ENCODE assay signal across 25 cellular contexts in the genomic region with DNA sequence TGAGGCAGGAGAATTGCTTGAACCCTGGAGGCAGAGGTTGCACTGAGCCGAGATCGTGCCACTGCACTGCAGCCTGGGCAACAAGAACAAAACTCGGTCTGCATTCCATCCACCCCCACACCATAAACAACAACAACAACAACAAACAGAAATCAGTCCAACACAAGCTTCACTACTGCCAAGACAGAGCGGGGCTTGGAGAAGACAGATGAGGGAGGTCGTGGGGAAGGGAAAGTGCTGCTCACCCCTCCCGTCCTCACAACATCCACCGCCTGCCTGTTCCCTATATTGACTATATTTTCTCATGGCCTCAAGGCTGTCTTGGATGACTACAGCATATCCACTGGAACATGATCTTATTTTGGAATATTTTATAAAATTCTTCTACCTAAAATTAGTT.
DNase-seq lines count a peak whose midpoint lies in the region; ATAC-seq, FAIRE-seq and TF ChIP-seq lines count a peak whose summit lies in the region.
"Had no signal": no experiment of that assay in that cellular context is flagged by ENCODE, and none has a peak within 500 bp of the region (broad histone marks: within the 10 kb centered on the region; RNA-seq: fewer than 3 reads in every experiment).

No MANE protein-coding gene starts in this region.

- H2BK20ac ChIP-seq in H1 (ENCODE audit: low read length): no peak overlapping the region

- no peaks in the 10 kb centered on the region; the same call in 1 of the 2 replicates for H3K23me2 ChIP-seq in H1 (ENCODE audit: low read depth, low read length)

- peaks cover 20% of the 10 kb centered on the region for H3K4me1 Mint-ChIP-seq in GM23338

- intact Hi-C loops in sciatic nerve (cut with DNase I) (no loop called here), ascending aorta (cut with DNase I) (no loop called here)

- no peak overlapping the region for H3K4me3 ChIP-seq in GM23338
- H3K4me3 ChIP-seq in RWPE2 (ENCODE audit: severe bottlenecking): no peak overlapping the region
- H3K4me3 ChIP-seq in H1 (ENCODE audit: extremely low read depth in 1 of 4, insufficient read depth in 2 of 4, low read depth in 3 of 4, low read length in 4 of 4): no peak overlapping the region
- H3K4me3 ChIP-seq in keratinocyte (ENCODE audit: control insufficient read depth in 2 of 3, extremely low read depth in 1 of 3, insufficient read depth in 2 of 3, low read depth in 1 of 3, low read length in 3 of 3): peak overlapping the region in 1 of 3 experiments; percentile 29
- no peak overlapping the region for H3K4me3 ChIP-seq in ascending aorta
- H3K4me3 ChIP-seq: A549; BLaER1 treated with 17β-estradiol and CSF1 and Interleukin-3, amounts not matched to agents 10 nM and 100 nM; GM12878; GM23248; HAP-1 had no signal

- no peak for TF ChIP-seq POLR2A in H1 (IDR thresholded peaks at IDR 0.05; ENCODE audit: control extremely low read depth in 1 of 2, low read depth in 2 of 2, low read length in 2 of 2)

- H4K5ac ChIP-seq in H1 (ENCODE audit: insufficient read length, low read depth, low read length): no peak overlapping the region

- H2AFZ ChIP-seq in GM23338 (peak overlapping the region; percentile 70), H1 (ENCODE audit: low read length) (no peak overlapping the region), keratinocyte (ENCODE audit: control insufficient read depth, low read length) (no peak overlapping the region)
- H2AFZ ChIP-seq: GM23248 had no signal

- TF ChIP-seq CTCF in GM23338 (conservative IDR thresholded peaks at IDR 0.05; ENCODE audit: low read depth in 2 of 2) (no peak), RWPE2 (IDR thresholded peaks at IDR 0.05; ENCODE audit: poor library complexity, severe bottlenecking) (no peak), H1 (IDR thresholded peaks at IDR 0.05; ENCODE audit: control extremely low read depth in 1 of 3, insufficient read depth in 1 of 3, low read depth in 1 of 3, low read length in 3 of 3) (no peak), keratinocyte (optimal IDR thresholded peaks at IDR 0.05 in 1 of 3, IDR thresholded peaks at IDR 0.05 in 1 of 3, conservative IDR thresholded peaks at IDR 0.05 in 1 of 3; ENCODE audit: extremely low read depth in 1 of 3, insufficient read depth in 2 of 3, low read length in 3 of 3) (no peak), ascending aorta (IDR thresholded peaks at IDR 0.05) (no peak)

- H3K36me3 ChIP-seq in GM23338 (ENCODE audit: insufficient read depth) (no peaks in the 10 kb centered on the region), RWPE2 (ENCODE audit: low read depth) (peaks cover 90% of the 10 kb centered on the region), H1 (ENCODE audit: control insufficient read depth in 2 of 4, insufficient read depth in 4 of 4, low read length in 3 of 4) (no peaks in the 10 kb centered on the region), keratinocyte (ENCODE audit: control insufficient read depth in 2 of 2, extremely low read depth in 1 of 2, insufficient read depth in 2 of 2, low read length in 2 of 2) (peaks cover 14 to 63% of the 10 kb centered on the region in 2 experiments), ascending aorta (no peaks in the 10 kb centered on the region)
- H3K36me3 ChIP-seq: BE2C, HAP-1 had no signal

- 0 out of 2 replicates have a peak, but pooled peaks cover 3% of the 10 kb centered on the region for H3F3A ChIP-seq in GM23338 (replicated peaks; ENCODE audit: low read depth)

- H3K79me2 ChIP-seq in GM23338 (replicated peaks; ENCODE audit: insufficient read depth): no peaks in the 10 kb centered on the region
- H3K79me2 ChIP-seq in H1 (ENCODE audit: control insufficient read depth in 1 of 2, insufficient read depth in 2 of 2, low read length in 2 of 2): no peaks in the 10 kb centered on the region
- peaks cover 74% of the 10 kb centered on the region for H3K79me2 ChIP-seq in keratinocyte (ENCODE audit: control insufficient read depth, insufficient read depth, low read length)

- H2BK120ac ChIP-seq in H1 (replicated peaks; ENCODE audit: low read depth, low read length): no peak overlapping the region

- FAIRE-seq in H1 (lab: Jason Lieb, UNC): no peak
- FAIRE-seq in keratinocyte (lab: Jason Lieb, UNC): no peak
- FAIRE-seq: A549, GM12878, H54 had no signal

- no peak overlapping the region for H3K14ac ChIP-seq in H1 (ENCODE audit: insufficient read length)

- ATAC-seq in GM23338: no peak
- ATAC-seq in RWPE2 (ENCODE audit: low read depth): no peak
- no peak for ATAC-seq in sciatic nerve
- no peak for ATAC-seq in HG02852 (IDR thresholded peaks at IDR 0.05; ENCODE audit: unreplicated experiment)
- ATAC-seq: A549, GM12878 had no signal

- H3K23ac ChIP-seq in H1 (ENCODE audit: insufficient read length): no peak overlapping the region

- CTCF ChIA-PET in H1 (lab: Charles Lee; ENCODE audit: partially characterized antibody): interaction anchor here (1.5 kb wide), 1 partner anchor 17 kb away, joined by 4 read pairs; no protein-coding TSS in a partner anchor

- H3K9ac ChIP-seq in H1 (replicated peaks in 1 of 4; ENCODE audit: extremely low read depth in 1 of 4, low read depth in 3 of 4, low read length in 3 of 4) (no peak overlapping the region), keratinocyte (ENCODE audit: control insufficient read depth, extremely low read depth, insufficient read depth, low read length) (peak overlapping the region; percentile 34)
- H3K9ac ChIP-seq: BLaER1 treated with 17β-estradiol and CSF1 and Interleukin-3, amounts not matched to agents 10 nM and 100 nM; GM23248 had no signal

- no peak overlapping the region for H4K8ac ChIP-seq in H1 (ENCODE audit: extremely low read depth, insufficient read depth, low read length)

- H3K27me3 Mint-ChIP-seq in GM23338 (ENCODE audit: insufficient read depth, low read depth, poor library complexity): peaks cover 6% of the 10 kb centered on the region
- H3K27me3 Mint-ChIP-seq: CD4-positive, alpha-beta T cell had no signal

- no peak for TF ChIP-seq EP300 in H1 (IDR thresholded peaks at IDR 0.05; ENCODE audit: borderline replicate concordance in 1 of 2, low read depth in 2 of 2, low read length in 2 of 2)

- H3K4me1 ChIP-seq in GM23338 (ENCODE audit: insufficient read depth) (peaks cover 26% of the 10 kb centered on the region), RWPE2 (ENCODE audit: insufficient read depth, poor library complexity, severe bottlenecking) (peaks cover 40% of the 10 kb centered on the region), H1 (replicated peaks in 1 of 4; ENCODE audit: control insufficient read depth in 3 of 4, insufficient read depth in 4 of 4, low read length in 3 of 4) (peaks cover 0 to 4% (median 3%) of the 10 kb centered on the region in 4 experiments; a peak in 4 of 7 replicates), keratinocyte (ENCODE audit: control insufficient read depth, extremely low read depth, insufficient read depth, low read length) (peaks cover 67% of the 10 kb centered on the region), ascending aorta (no peaks in the 10 kb centered on the region)
- H3K4me1 ChIP-seq: A549, BE2C, HAP-1 had no signal

- DNase-seq in GM23338 (ENCODE audit: low spot score) (no peak), RWPE2 (ENCODE audit: low spot score) (no peak), H1 (ENCODE audit: low read depth in 1 of 2, low spot score in 2 of 2) (no peak), keratinocyte (ENCODE audit: low read depth, low spot score) (peak; percentile 17), sciatic nerve (ENCODE audit: low spot score) (no peak), ascending aorta (ENCODE audit: low spot score in 2 of 2) (no peak)
- DNase-seq: 8988T; ACHN; AML-193; BE2C; CD4-positive, alpha-beta T cell; CD8-positive, alpha-beta memory T cell; DMS 273 treated with DMSO at 0.1 percent for 48 hours; DMS79; EL; GDM1; GM23248; HFFc6 had no signal

- H3K9me1 ChIP-seq in keratinocyte (ENCODE audit: control insufficient read depth, extremely low read depth, insufficient read depth, low read length): peaks cover 7% of the 10 kb centered on the region

- H4K20me1 ChIP-seq in GM23338 (replicated peaks; ENCODE audit: insufficient read depth) (no peaks in the 10 kb centered on the region), H1 (replicated peaks in 1 of 2; ENCODE audit: control insufficient read depth in 1 of 2, insufficient read depth in 2 of 2, low read length in 2 of 2) (no peaks in the 10 kb centered on the region), keratinocyte (ENCODE audit: control insufficient read depth, extremely low read depth, insufficient read depth, low read length) (peaks cover 34% of the 10 kb centered on the region)
- H4K20me1 ChIP-seq: BLaER1 treated with 17β-estradiol and CSF1 and Interleukin-3, amounts not matched to agents 10 nM and 100 nM had no signal

- H3K9me3 ChIP-seq in RWPE2 (ENCODE audit: severe bottlenecking): no peaks in the 10 kb centered on the region
- H3K9me3 ChIP-seq in H1 (ENCODE audit: insufficient read depth in 2 of 2, low read depth in 1 of 2, low read length in 1 of 2): no peaks in the 10 kb centered on the region
- H3K9me3 ChIP-seq in keratinocyte (ENCODE audit: control insufficient read depth, low read depth, low read length): no peaks in the 10 kb centered on the region
- H3K9me3 ChIP-seq in ascending aorta: no peaks in the 10 kb centered on the region
- H3K9me3 ChIP-seq: A549, BE2C, HAP-1 had no signal

- H2BK12ac ChIP-seq in H1 (ENCODE audit: low read depth, low read length): peak overlapping the region; percentile 69; the same call in 1 of the 2 replicates

- no peaks in the 10 kb centered on the region for H3K9me2 ChIP-seq in GM23338 (ENCODE audit: insufficient read depth)

- H3K18ac ChIP-seq in H1 (ENCODE audit: extremely low read depth, low read length): no peak overlapping the region

- no peak overlapping the region for H4K91ac ChIP-seq in H1 (replicated peaks; ENCODE audit: insufficient read length, low read length)

- H3K27ac ChIP-seq in GM23338 (ENCODE audit: low read depth) (no peak overlapping the region), RWPE2 (ENCODE audit: poor library complexity, severe bottlenecking) (peak overlapping the region; percentile 96), H1 (ENCODE audit: low read depth, low read length) (no peak overlapping the region), keratinocyte (ENCODE audit: control insufficient read depth, insufficient read depth, low read length) (peak overlapping the region; percentile 84), ascending aorta (no peak overlapping the region)
- H3K27ac ChIP-seq: A549; BLaER1 treated with 17β-estradiol and CSF1 and Interleukin-3, amounts not matched to agents 10 nM and 100 nM; GM23248 had no signal

- no peaks in the 10 kb centered on the region for H3K9me3 Mint-ChIP-seq in GM23338
- H3K9me3 Mint-ChIP-seq: CD4-positive, alpha-beta T cell; CD8-positive, alpha-beta memory T cell; HFFc6 had no signal

- no peak overlapping the region for H2BK5ac ChIP-seq in H1 (ENCODE audit: low read depth, low read length)

- H3K27me3 ChIP-seq in GM23338 (ENCODE audit: insufficient read depth) (no peaks in the 10 kb centered on the region), RWPE2 (ENCODE audit: insufficient read depth, poor library complexity, severe bottlenecking) (no peaks in the 10 kb centered on the region), H1 (replicated peaks in 1 of 4; ENCODE audit: control insufficient read depth in 3 of 4, extremely low read depth in 1 of 4, insufficient read depth in 3 of 4, low read length in 3 of 4) (no peaks in the 10 kb centered on the region), keratinocyte (ENCODE audit: control insufficient read depth, extremely low read depth, insufficient read depth, low read length) (no peaks in the 10 kb centered on the region), ascending aorta (no peaks in the 10 kb centered on the region)
- H3K27me3 ChIP-seq: BE2C; BLaER1 treated with 17β-estradiol and CSF1 and Interleukin-3, amounts not matched to agents 10 nM and 100 nM had no signal

- POLR2A ChIA-PET in H1 (lab: Charles Lee; ENCODE audit: partially characterized antibody): no interaction called here

- dilution Hi-C loops in keratinocyte (cut with MboI; ENCODE audit: extremely low pct_ligation_motif_present, low sequenced_read_pairs): no loop called here

- no peak overlapping the region for H3K4me2 ChIP-seq in GM23338
- H3K4me2 ChIP-seq in H1 (ENCODE audit: insufficient read depth in 1 of 2, low read depth in 2 of 2, low read length in 2 of 2): no peak overlapping the region
- H3K4me2 ChIP-seq in keratinocyte (ENCODE audit: control insufficient read depth, extremely low read depth, insufficient read depth, low read depth, low read length): peak overlapping the region; percentile 94
- H3K4me2 ChIP-seq: A549 had no signal

- H3K4ac ChIP-seq in H1 (replicated peaks; ENCODE audit: insufficient read length, low read depth, low read length): no peak overlapping the region

- H3K27ac Mint-ChIP-seq in GM23338: no peak overlapping the region
- H3K27ac Mint-ChIP-seq: CD4-positive, alpha-beta T cell; HFFc6 had no signal

- H3K79me1 ChIP-seq in H1 (ENCODE audit: low read depth, low read length): no peaks in the 10 kb centered on the region

- no peak for TF ChIP-seq RAD21 in H1 (IDR thresholded peaks at IDR 0.05 in 1 of 2, conservative IDR thresholded peaks at IDR 0.05 in 1 of 2; ENCODE audit: low read depth in 2 of 2, low read length in 2 of 2)

- no peak overlapping the region for H3K4me3 Mint-ChIP-seq in GM23338
- H3K4me3 Mint-ChIP-seq: CD14-positive monocyte; CD4-positive, alpha-beta T cell; CD8-positive, alpha-beta memory T cell; HFFc6 had no signal

- no peak overlapping the region for H2AK5ac ChIP-seq in H1 (ENCODE audit: low read depth, low read length)

- H2BK15ac ChIP-seq in H1 (ENCODE audit: low read length): no peak overlapping the region

- H3K36me3 Mint-ChIP-seq in GM23338 (ENCODE audit: low read depth): no peaks in the 10 kb centered on the region
- H3K36me3 Mint-ChIP-seq: CD14-positive monocyte; CD8-positive, alpha-beta memory T cell had no signal

- 87% methylated on average over 7 of the region's 7 CpGs; no CpG with 5 or more reads in 1 of the 2 experiments for WGBS in H1 (ENCODE audit: extremely low coverage in 1 of 2, insufficient coverage in 1 of 2, insufficient read length in 1 of 2, insufficient replicate concordance in 2 of 2, low coverage in 1 of 2, low lambda C conversion rate in 2 of 2, missing lambda C conversion rate in 1 of 2), 2 experiments

- H3K56ac ChIP-seq in H1 (replicated peaks; ENCODE audit: insufficient read length, low read depth, low read length): no peak overlapping the region

Comparison
In these comparisons a context has a peak if more than half of its experiments do, and no peak if none do; other contexts are left out.
1. H3K27ac ChIP-seq: peak in RWPE2 (single experiment) and keratinocyte (single experiment); none in GM23338 (single experiment), H1 (single experiment) and ascending aorta (0 of 2).